ENCODE assay signal across 10 cellular contexts in the genomic region with DNA sequence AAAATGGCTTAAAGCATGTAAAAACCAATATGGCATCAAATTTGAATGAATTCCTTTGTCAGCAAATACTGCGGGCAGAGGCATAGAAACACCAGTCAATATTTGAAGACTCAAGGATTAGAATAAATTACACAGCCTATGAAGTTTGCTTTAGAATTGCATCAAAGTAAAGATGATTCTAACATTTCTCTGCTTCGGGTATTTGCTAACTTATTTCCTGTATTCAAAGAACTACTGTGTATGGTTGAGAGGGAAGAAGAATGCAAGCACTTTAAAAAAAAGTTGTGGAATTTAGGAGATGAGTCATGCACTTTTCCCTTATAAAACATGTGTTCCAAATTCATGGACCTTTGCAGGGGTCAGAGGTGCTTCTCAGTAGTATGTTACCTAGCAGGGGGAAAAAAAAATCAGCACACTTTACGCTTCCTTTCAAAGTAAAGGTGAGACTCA.
DNase-seq lines count a peak whose midpoint lies in the region; ATAC-seq and TF ChIP-seq lines count a peak whose summit lies in the region.
"Had no signal": no experiment of that assay in that cellular context is flagged by ENCODE, and none has a peak within 500 bp of the region (broad histone marks: within the 10 kb centered on the region; RNA-seq: fewer than 3 reads in every experiment).

No MANE protein-coding gene starts in this region.

- no peak for TF ChIP-seq CTCF in WTC11 (IDR thresholded peaks at IDR 0.05)

- ATAC-seq in activated CD4-positive, alpha-beta T cell treated with anti-CD3 and anti-CD28 coated beads for 36 hours: no peak
- ATAC-seq in WTC11 (peak; percentile 40), GM19455 (IDR thresholded peaks at IDR 0.05; ENCODE audit: unreplicated experiment) (no peak)

- peak overlapping the region; percentile 83 for H3K27ac Mint-ChIP-seq in activated CD4-positive, alpha-beta T cell treated with anti-CD3 and anti-CD28 coated beads for 36 hours
- peak overlapping the region; percentile 94 for H3K27ac Mint-ChIP-seq in WTC11

- H3K9me3 Mint-ChIP-seq in activated CD4-positive, alpha-beta T cell treated with anti-CD3 and anti-CD28 coated beads for 36 hours (ENCODE audit: low read depth): no peaks in the 10 kb centered on the region
- H3K9me3 Mint-ChIP-seq in WTC11: no peaks in the 10 kb centered on the region

- peaks cover 0 to 41% (median 32%) of the 10 kb centered on the region in 5 donors for H3K4me1 ChIP-seq in subcutaneous abdominal adipose tissue (ENCODE audit: control insufficient read depth in 5 of 5, insufficient read depth in 5 of 5, low read length in 5 of 5)
- H3K4me1 ChIP-seq: BLaER1 had no signal

- no peaks in the 10 kb centered on the region for H3K27me3 Mint-ChIP-seq in activated CD4-positive, alpha-beta T cell treated with anti-CD3 and anti-CD28 coated beads for 36 hours
- no peaks in the 10 kb centered on the region for H3K27me3 Mint-ChIP-seq in WTC11 (ENCODE audit: low read depth)

- peaks cover 20% of the 10 kb centered on the region for H3K36me3 Mint-ChIP-seq in activated CD4-positive, alpha-beta T cell treated with anti-CD3 and anti-CD28 coated beads for 36 hours (ENCODE audit: low read depth)
- H3K36me3 Mint-ChIP-seq in WTC11: no peaks in the 10 kb centered on the region

- H3K4me3 ChIP-seq in subcutaneous abdominal adipose tissue (ENCODE audit: low read depth in 1 of 5, low read length in 5 of 5): no peak overlapping the region
- H3K4me3 ChIP-seq: BLaER1 had no signal

- H3K9me3 ChIP-seq in subcutaneous abdominal adipose tissue (ENCODE audit: control insufficient read depth in 5 of 5, low read length in 5 of 5): no peaks in the 10 kb centered on the region

- CTCF ChIA-PET in activated CD4-positive, alpha-beta T cell treated with anti-CD3 and anti-CD28 coated beads for 36 hours (lab: Charles Lee): interaction anchor here (0.7 to 1.4 kb wide), 7 partner anchors 10 to 365 kb away, joined by 3 to 4 read pairs (median 3); no protein-coding TSS in a partner anchor
- CTCF ChIA-PET in WTC11 (lab: Charles Lee): no interaction called here

- POLR2A ChIA-PET in activated CD4-positive, alpha-beta T cell treated with anti-CD3 and anti-CD28 coated beads for 36 hours (lab: Charles Lee): no interaction called here
- POLR2A ChIA-PET in WTC11 (lab: Charles Lee): no interaction called here

- H3K4me1 Mint-ChIP-seq in activated CD4-positive, alpha-beta T cell treated with anti-CD3 and anti-CD28 coated beads for 36 hours: peaks cover 96% of the 10 kb centered on the region
- H3K4me1 Mint-ChIP-seq in WTC11: peaks cover 88% of the 10 kb centered on the region

- H3K36me3 ChIP-seq in subcutaneous abdominal adipose tissue (ENCODE audit: control insufficient read depth in 5 of 5, insufficient read depth in 5 of 5, low read length in 5 of 5): no peaks in the 10 kb centered on the region
- H3K36me3 ChIP-seq: BLaER1 had no signal

- H3K9ac ChIP-seq in subcutaneous abdominal adipose tissue (ENCODE audit: low read length in 5 of 5): no peak overlapping the region
- H3K9ac ChIP-seq: BLaER1 had no signal

- intact Hi-C loops in activated CD4-positive, alpha-beta T cell treated with anti-CD3 and anti-CD28 coated beads for 36 hours (cut with DNase I, micrococcal nuclease): loop anchor here in 1 of 2 experiments (2.0 kb wide), 1 partner anchor 14 kb away; no protein-coding TSS in a partner anchor

- no peaks in the 10 kb centered on the region for H3K27me3 ChIP-seq in subcutaneous abdominal adipose tissue (ENCODE audit: control insufficient read depth in 5 of 5, insufficient read depth in 4 of 5, low read length in 5 of 5)
- H3K27me3 ChIP-seq: BLaER1 had no signal

- peak overlapping the region; percentile 45 for H3K4me3 Mint-ChIP-seq in activated CD4-positive, alpha-beta T cell treated with anti-CD3 and anti-CD28 coated beads for 36 hours
- no peak overlapping the region for H3K4me3 Mint-ChIP-seq in WTC11

- DNase-seq in activated CD4-positive, alpha-beta T cell treated with anti-CD3 and anti-CD28 coated beads for 36 hours: no peak
- DNase-seq in activated CD4-positive, alpha-beta T cell treated with anti-CD3 and anti-CD28 coated beads for 48 hours: no peak
- DNase-seq in WTC11 (ENCODE audit: low spot score) (no peak), foreskin melanocyte (peak; percentile 81), SHP77 treated with DMSO at 0.1 percent for 48 hours (lab: John Stamatoyannopoulos, UW) (no peak), NCI-H2029 (lab: John Stamatoyannopoulos, UW) (no peak)
- DNase-seq: SHP77 had no signal

- peak overlapping the region; percentile 19 for H3K27ac ChIP-seq in subcutaneous abdominal adipose tissue (ENCODE audit: low read depth, low read length)
- H3K27ac ChIP-seq: BLaER1 had no signal

TF ChIP-seq in WTC11, 78 proteins besides CTCF, POLR2A, EP300 and RAD21:
- TF ChIP-seq ZNF232 (CRISPR knock-in tag; IDR thresholded peaks at IDR 0.05): no peak
- TF ChIP-seq, protein P1, sequence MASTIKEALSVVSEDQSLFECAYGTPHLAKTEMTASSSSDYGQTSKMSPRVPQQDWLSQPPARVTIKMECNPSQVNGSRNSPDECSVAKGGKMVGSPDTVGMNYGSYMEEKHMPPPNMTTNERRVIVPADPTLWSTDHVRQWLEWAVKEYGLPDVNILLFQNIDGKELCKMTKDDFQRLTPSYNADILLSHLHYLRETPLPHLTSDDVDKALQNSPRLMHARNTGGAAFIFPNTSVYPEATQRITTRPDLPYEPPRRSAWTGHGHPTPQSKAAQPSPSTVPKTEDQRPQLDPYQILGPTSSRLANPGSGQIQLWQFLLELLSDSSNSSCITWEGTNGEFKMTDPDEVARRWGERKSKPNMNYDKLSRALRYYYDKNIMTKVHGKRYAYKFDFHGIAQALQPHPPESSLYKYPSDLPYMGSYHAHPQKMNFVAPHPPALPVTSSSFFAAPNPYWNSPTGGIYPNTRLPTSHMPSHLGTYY (CRISPR knock-in tag; IDR thresholded peaks at IDR 0.05): no peak
- no peak for TF ChIP-seq E2F4 (CRISPR knock-in tag; IDR thresholded peaks at IDR 0.05; ENCODE audit: borderline replicate concordance, low read depth)
- no peak for TF ChIP-seq E2F5 (CRISPR knock-in tag; IDR thresholded peaks at IDR 0.05)
- no peak for TF ChIP-seq FOXJ3 (CRISPR knock-in tag; IDR thresholded peaks at IDR 0.05; ENCODE audit: borderline replicate concordance)
- no peak for TF ChIP-seq ZNF138 (CRISPR knock-in tag; conservative IDR thresholded peaks at IDR 0.05)
